Comparison of ENCODE assay signal across 9 cellular contexts in genomic region chr17:77666881-77667395, GRCh38.
DNase-seq lines count a peak whose midpoint lies in the region; ATAC-seq lines count a peak whose summit lies in the region.
"Had no signal": no experiment of that assay in that cellular context is flagged by ENCODE, and none has a peak within 500 bp of the region (broad histone marks: within the 10 kb centered on the region; RNA-seq: fewer than 3 reads in every experiment).

No MANE protein-coding gene starts in this region.

- H3K4me3 ChIP-seq in H7 (ENCODE audit: insufficient read depth, low read depth, low read length): no peak overlapping the region

- peak; percentile 49 for ATAC-seq in GM21367 (IDR thresholded peaks at IDR 0.05; ENCODE audit: unreplicated experiment)
- no peak for ATAC-seq in GM21526 (IDR thresholded peaks at IDR 0.05; ENCODE audit: low FRiP score, unreplicated experiment)

- intact Hi-C loops in posterior vena cava (cut with DNase I): loop anchor here in 1 of 2 donors (1.0 kb wide), 1 partner anchor 32 kb away; no protein-coding TSS in a partner anchor

- H3K36me3 ChIP-seq in H7 (replicated peaks; ENCODE audit: control insufficient read depth, insufficient read depth, low read length): no peaks in the 10 kb centered on the region

- peak; percentile 40 for DNase-seq in activated CD4-positive, CD25-positive, alpha-beta regulatory T cell treated with anti-CD3 and anti-CD28 coated beads, Interleukin-2, amount 50 U/mL, for 16 hours (ENCODE audit: low read depth, low spot score)
- peak; percentile 21 for DNase-seq in activated naive CD8-positive, alpha-beta T cell treated with anti-CD3 and anti-CD28 coated beads, Interleukin-2, amount 50 U/mL, for 16 hours (ENCODE audit: low read depth, low spot score)
- DNase-seq in stimulated activated CD8-positive, alpha-beta memory T cell treated with anti-CD3 and anti-CD28 coated beads, Interleukin-2, amount 100 ng/mL, for 1 hour (ENCODE audit: low read depth in 2 of 2): peak; percentile 14 to 31
- DNase-seq in posterior vena cava (ENCODE audit: low spot score) (no peak), NCI-H146 (lab: John Stamatoyannopoulos, UW) (no peak), H7 (no peak)
- DNase-seq: Right ventricle myocardium superior had no signal

- no peaks in the 10 kb centered on the region for H3K27me3 ChIP-seq in H7 (ENCODE audit: control insufficient read depth, insufficient read depth, low read length)

Comparison
In these comparisons a context has a peak if more than half of its experiments do, and no peak if none do; other contexts are left out.
1. DNase-seq: peak in activated CD4-positive, CD25-positive, alpha-beta regulatory T cell treated with anti-CD3 and anti-CD28 coated beads, Interleukin-2, amount 50 U/mL, for 16 hours (single experiment), activated naive CD8-positive, alpha-beta T cell treated with anti-CD3 and anti-CD28 coated beads, Interleukin-2, amount 50 U/mL, for 16 hours (single experiment) and stimulated activated CD8-positive, alpha-beta memory T cell treated with anti-CD3 and anti-CD28 coated beads, Interleukin-2, amount 100 ng/mL, for 1 hour (2 of 2); none in posterior vena cava (single experiment), NCI-H146 (single experiment) and H7 (single experiment).